9 cellular contexts compared by ENCODE assay signal in the genomic region with DNA sequence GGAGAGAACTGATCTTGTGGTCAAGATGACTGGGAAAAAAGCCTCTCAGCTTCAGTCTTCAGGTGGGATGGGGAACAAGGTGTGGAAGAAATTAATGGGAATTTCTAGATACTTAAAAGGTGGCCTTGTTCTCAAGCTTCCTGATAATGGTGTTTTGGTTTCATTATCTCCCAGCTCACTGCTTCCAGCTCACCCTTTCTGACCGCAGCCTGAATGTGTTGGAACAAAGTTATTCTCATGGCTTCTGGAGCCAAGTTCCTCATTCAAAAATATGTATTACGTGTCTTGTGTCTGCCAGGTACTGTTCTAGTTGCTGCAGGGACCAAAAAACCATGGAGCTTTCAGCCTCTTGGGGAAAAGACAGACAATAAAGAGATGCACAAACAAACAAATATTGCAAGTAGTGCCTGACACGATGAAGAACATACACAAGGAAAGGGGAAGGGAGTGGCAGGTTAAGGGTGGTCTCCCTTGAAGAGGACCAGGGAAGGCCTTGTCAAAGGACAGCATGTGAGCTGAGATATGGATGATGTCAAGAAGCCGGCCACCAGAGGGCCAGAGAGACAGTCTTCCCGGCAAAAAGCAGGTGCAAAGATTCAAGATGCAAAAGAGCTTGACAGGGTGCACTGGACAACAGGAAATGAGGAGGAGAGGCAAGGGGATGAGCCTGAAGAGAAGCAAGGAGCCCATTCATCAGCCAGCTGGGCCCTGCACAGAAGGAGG. TPM values are rescaled to one million over a fixed set of nuclear protein-coding genes. Genes with fewer than 3 reads are reported as not detected.
DNase-seq lines count a peak whose midpoint lies in the region; ATAC-seq, FAIRE-seq and TF ChIP-seq lines count a peak whose summit lies in the region.
"Had no signal": no experiment of that assay in that cellular context is flagged by ENCODE, and none has a peak within 500 bp of the region (broad histone marks: within the 10 kb centered on the region; RNA-seq: fewer than 3 reads in every experiment).

No MANE protein-coding gene starts in this region.

- peaks cover 30% of the 10 kb centered on the region for H3K4me1 Mint-ChIP-seq in nephron progenitor cell

- no peaks in the 10 kb centered on the region for H3K9me3 ChIP-seq in A673 (ENCODE audit: low read depth, low read length, poor library complexity, severe bottlenecking)

- no peaks in the 10 kb centered on the region for H3K4me1 ChIP-seq in A673 (ENCODE audit: insufficient read depth, low read length, poor library complexity, severe bottlenecking)

- CTCF ChIA-PET in A673 (lab: Charles Lee), result no interaction called here

- BruUV-seq in A673 (replicated peaks; lab: Mats Ljungman, UMichigan), result no TSS peak

- no peaks in the 10 kb centered on the region for H3K36me3 Mint-ChIP-seq in nephron progenitor cell (ENCODE audit: low read depth)
- H3K36me3 Mint-ChIP-seq: activated naive CD8-positive, alpha-beta T cell had no signal

- H3K27me3 Mint-ChIP-seq in nephron progenitor cell (ENCODE audit: low read depth, poor library complexity), result no peaks in the 10 kb centered on the region
- H3K27me3 Mint-ChIP-seq: activated naive CD8-positive, alpha-beta T cell had no signal

- no peak overlapping the region for H3K27ac Mint-ChIP-seq in nephron progenitor cell
- H3K27ac Mint-ChIP-seq: activated naive CD8-positive, alpha-beta T cell had no signal

- H3K27ac ChIP-seq in A673 (ENCODE audit: low read depth, low read length, poor library complexity, severe bottlenecking), result no peak overlapping the region

- peaks cover 4% of the 10 kb centered on the region for H3K9me3 Mint-ChIP-seq in nephron progenitor cell

- TF ChIP-seq CTCF in A673 (conservative IDR thresholded peaks at IDR 0.05; ENCODE audit: low read depth, low read length), result peak; percentile 40
- TF ChIP-seq CTCF in nephron progenitor cell (IDR thresholded peaks at IDR 0.05), result no peak

- ATAC-seq in GM18907 (IDR thresholded peaks at IDR 0.05; ENCODE audit: unreplicated experiment) (peak; percentile 61), HG02884 (IDR thresholded peaks at IDR 0.05; ENCODE audit: unreplicated experiment) (no peak)

- POLR2A ChIA-PET in A673 (lab: Charles Lee; ENCODE audit: low non-redundant PET), result interaction anchor here (0.6 kb wide), 1 partner anchor 227 kb away, joined by 3 read pairs; no protein-coding TSS in a partner anchor

- intact Hi-C loops in A673 (cut with micrococcal nuclease; ENCODE audit: unreplicated experiment), result no loop called here

- H3K36me3 ChIP-seq in A673 (ENCODE audit: insufficient read depth, low read length, poor library complexity, severe bottlenecking), result no peaks in the 10 kb centered on the region

- no peak overlapping the region for H3K4me3 Mint-ChIP-seq in nephron progenitor cell
- H3K4me3 Mint-ChIP-seq: activated naive CD8-positive, alpha-beta T cell had no signal

- DNase-seq in A673 (ENCODE audit: low spot score), result peak; percentile 17
- peak; percentile 54 for DNase-seq in RCC 7860 (ENCODE audit: low spot score)
- peak; percentile 24 for DNase-seq in germinal center (ENCODE audit: low spot score)
- DNase-seq in nephron progenitor cell, result no peak
- DNase-seq in amygdala (lab: John Stamatoyannopoulos, UW), result no peak
- no peak for DNase-seq in HPDE6-E6E7 (ENCODE audit: extremely low spot score)

- H3K27me3 ChIP-seq in A673 (replicated peaks; ENCODE audit: insufficient read depth, low read depth, low read length, poor library complexity), result no peaks in the 10 kb centered on the region

- H3K4me3 ChIP-seq in A673 (ENCODE audit: low read depth, low read length, poor library complexity, severe bottlenecking), result no peak overlapping the region

- FAIRE-seq in RCC 7860 (lab: Jason Lieb, UNC), result peak; percentile 52

RNA-seq across cellular contexts. Expression of a gene that starts 35.5 kb away (rescaled TPM):
- 2.1 and 3.6 TPM in 2 replicates for total RNA-seq in A673 (2021)

Comparison
In these comparisons a context has a peak if more than half of its experiments do, and no peak if none do; other contexts are left out.
1. DNase-seq: peak in A673 (single experiment), RCC 7860 (single experiment) and germinal center (single experiment); none in nephron progenitor cell (single experiment), amygdala (0 of 56) and HPDE6-E6E7 (single experiment).